In genomic region chrX:34638116-34638515, GRCh38 we compare ENCODE assay signal across 10 cellular contexts. TPM values are rescaled to one million over a fixed set of nuclear protein-coding genes. Genes with fewer than 3 reads are reported as not detected.
A peak's percentile ranks its signal among the peaks of the same experiment; 100 is the strongest.
DNase-seq lines count a peak whose midpoint lies in the region; ATAC-seq, FAIRE-seq and TF ChIP-seq lines count a peak whose summit lies in the region.
"Had no signal": no experiment of that assay in that cellular context is flagged by ENCODE, and none has a peak within 500 bp of the region (broad histone marks: within the 10 kb centered on the region; RNA-seq: fewer than 3 reads in every experiment).

No MANE protein-coding gene starts in this region.

- H3K4me1 ChIP-seq in osteoblast (ENCODE audit: insufficient read depth, low read length), result no peaks in the 10 kb centered on the region

- H3K4me2 ChIP-seq in osteoblast (ENCODE audit: insufficient read depth, low read length), result no peak overlapping the region

- H3K27ac ChIP-seq in osteoblast (ENCODE audit: low read depth, low read length), result no peak overlapping the region

- DNase-seq in EH (ENCODE audit: low read depth), result peak; percentile 49
- peak; percentile 29 for DNase-seq in NAMALWA (ENCODE audit: low spot score)
- DNase-seq in choroid plexus epithelial cell (ENCODE audit: low read depth), result peak; percentile 70
- no peak for DNase-seq in osteoblast (ENCODE audit: insufficient read length, low spot score, missing footprints)
- no peak for DNase-seq in omental fat pad (ENCODE audit: low spot score)
- DNase-seq in iPS-NIHi11 (ENCODE audit: low spot score), result no peak
- no peak for DNase-seq in frontal cortex (ENCODE audit: low spot score in 2 of 2)
- DNase-seq: activated T-cell treated with anti-CD3 and anti-CD28 coated beads, Interleukin-2, amount 50 U/mL, for 1 hour; naive thymus-derived CD4-positive, alpha-beta T cell had no signal

- ATAC-seq in GM21515 (IDR thresholded peaks at IDR 0.05; ENCODE audit: unreplicated experiment), result no peak
- no peak for ATAC-seq in omental fat pad (ENCODE audit: low FRiP score)
- ATAC-seq: naive thymus-derived CD4-positive, alpha-beta T cell had no signal

- H3K9me3 ChIP-seq in osteoblast (ENCODE audit: low read depth, low read length), result no peaks in the 10 kb centered on the region

- H3K36me3 ChIP-seq in osteoblast (ENCODE audit: insufficient read depth, low read length), result no peaks in the 10 kb centered on the region

- no peak for FAIRE-seq in frontal cortex (lab: Jason Lieb, UNC)

- H3K4me3 ChIP-seq in choroid plexus epithelial cell (ENCODE audit: low read depth, low read length) (no peak overlapping the region), osteoblast (ENCODE audit: insufficient read depth, low read length) (no peak overlapping the region)

- peaks cover 24% of the 10 kb centered on the region for H3K79me2 ChIP-seq in osteoblast (ENCODE audit: insufficient read depth, low read length)

- TF ChIP-seq CTCF in choroid plexus epithelial cell (conservative IDR thresholded peaks at IDR 0.05; ENCODE audit: low read depth, low read length) (peak; percentile 49), osteoblast (IDR thresholded peaks at IDR 0.05; ENCODE audit: extremely low read depth, low read depth, low read length) (peak; percentile 48), omental fat pad (IDR thresholded peaks at IDR 0.05) (no peak)

- no peak overlapping the region for H2AFZ ChIP-seq in osteoblast (ENCODE audit: low read length)

- no peaks in the 10 kb centered on the region for H3K27me3 ChIP-seq in osteoblast (ENCODE audit: insufficient read depth, low read length)

- no peaks in the 10 kb centered on the region for H4K20me1 ChIP-seq in osteoblast (ENCODE audit: insufficient read depth, low read length)

RNA-seq across cellular contexts. Expression of gene TMEM47, which starts 19.0 kb away (rescaled TPM):
- total RNA-seq in osteoblast (85.7 and 111 TPM in 2 replicates), omental fat pad (10 to 100 TPM; 24.4 to 82.0 (median 30.3) TPM), frontal cortex (42.4 TPM)
- total RNA-seq: naive thymus-derived CD4-positive, alpha-beta T cell had no signal

Comparison
In these comparisons a context has a peak if more than half of its experiments do, and no peak if none do; other contexts are left out.
1. DNase-seq: peak in EH (single experiment), NAMALWA (single experiment) and choroid plexus epithelial cell (single experiment); none in osteoblast (single experiment), omental fat pad (single experiment), iPS-NIHi11 (single experiment) and frontal cortex (0 of 2).
2. CTCF ChIP-seq: peak in choroid plexus epithelial cell (single experiment) and osteoblast (single experiment); none in omental fat pad (0 of 3).